In genomic region chr12:123667771-123668170, GRCh38 we compare ENCODE assay signal across 23 cellular contexts.
"Had no signal": no experiment of that assay in that cellular context is flagged by ENCODE, and none has a peak within 500 bp of the region (broad histone marks: within the 10 kb centered on the region; RNA-seq: fewer than 3 reads in every experiment).

No MANE protein-coding gene starts in this region.

- H3K27me3 ChIP-seq: ovary, right atrium auricular region, right lobe of liver, stomach, tibial artery, upper lobe of right lung had no signal

- ATAC-seq: mucosa of descending colon; naive thymus-derived CD4-positive, alpha-beta T cell; natural killer cell treated with Interleukin-12 subunit alpha and Interleukin-12 subunit beta and Interleukin-15 and Interleukin-18, amount 100 ng/mL, for 72 hours; right lobe of liver; stimulated activated naive B cell treated with anti-CD40 and anti-IgM and Interleukin-4, amounts not matched to agents 10 μg/mL and 1 μg/mL and 100 μg/mL, for 72 hours; stimulated activated naive CD8-positive, alpha-beta T cell treated with anti-CD3 and anti-CD28 coated beads, Interleukin-15, Interleukin-2, amounts not matched to agents 100 U/mL and 50 U/mL, for 24 hours; upper lobe of right lung had no signal

- FAIRE-seq: islet of Langerhans, urothelium cell line had no signal

- H3K4me1 ChIP-seq: right lobe of liver had no signal

- H3K4me2 ChIP-seq: smooth muscle cell had no signal

- H3K27ac ChIP-seq: left ventricle myocardium inferior, ovary, right atrium auricular region, right lobe of liver, stomach, thoracic aorta, tibial artery, upper lobe of right lung had no signal

- H3K4me3 ChIP-seq: left ventricle myocardium inferior, lung, mucosa of descending colon, ovary, right atrium auricular region, right lobe of liver, smooth muscle cell, stomach, thoracic aorta, tibial artery, upper lobe of right lung had no signal

- H3K36me3 ChIP-seq: ovary, right atrium auricular region, right lobe of liver, thoracic aorta, upper lobe of right lung had no signal

- DNase-seq: hypothalamus; immature natural killer cell; left ventricle myocardium inferior; midbrain; mucosa of descending colon; naive thymus-derived CD4-positive, alpha-beta T cell; ovary; right lobe of liver; stimulated activated CD4-positive, alpha-beta T cell treated with anti-CD3 and anti-CD28 coated beads, Interleukin-2, amount 100 ng/mL, for 24 hours; stimulated activated CD4-positive, alpha-beta T cell treated with anti-CD3 and anti-CD28 coated beads, Interleukin-4, amount 100 ng/mL, for 1 hour; stimulated activated naive B cell treated with anti-CD40 and anti-IgM and Interleukin-4, amounts not matched to agents 10 μg/mL and 1 μg/mL and 100 μg/mL, for 72 hours; stimulated activated naive CD8-positive, alpha-beta T cell treated with anti-CD3 and anti-CD28 coated beads, Interleukin-15, Interleukin-2, amounts not matched to agents 100 U/mL and 50 U/mL, for 24 hours; stomach; tibial artery; trophoblast cell; upper lobe of right lung had no signal

- H3K9me3 ChIP-seq: left ventricle myocardium inferior, mucosa of descending colon, ovary, right atrium auricular region, right lobe of liver, stomach, thoracic aorta, tibial artery, upper lobe of right lung had no signal
